In genomic region chr16:56603589-56603988, GRCh38 we compare ENCODE assay signal across 8 cellular contexts. TPM values are rescaled to one million over a fixed set of nuclear protein-coding genes. Genes with fewer than 3 reads are reported as not detected.
DNase-seq lines count a peak whose midpoint lies in the region; ATAC-seq and TF ChIP-seq lines count a peak whose summit lies in the region.

No MANE protein-coding gene starts in this region.

- H3K4me3 ChIP-seq in NB4 (ENCODE audit: low read depth, low read length) (no peak overlapping the region), cardiac fibroblast (replicated peaks in 1 of 2; ENCODE audit: low read depth in 2 of 2, low read length in 2 of 2) (no peak overlapping the region)

- H3K4me1 Mint-ChIP-seq in activated CD4-positive, alpha-beta T cell treated with anti-CD3 and anti-CD28 coated beads for 36 hours: peaks cover 25% of the 10 kb centered on the region

- H3K27ac Mint-ChIP-seq in activated CD4-positive, alpha-beta T cell treated with anti-CD3 and anti-CD28 coated beads for 36 hours: no peak overlapping the region

- intact Hi-C loops in activated CD4-positive, alpha-beta T cell treated with anti-CD3 and anti-CD28 coated beads for 36 hours (cut with DNase I, micrococcal nuclease): loop anchor here in 1 of 2 experiments (1.0 to 10.0 kb wide), 2 partner anchors 99 to 931 kb away; partner anchors contain the start of gene CCDC102A

- TF ChIP-seq POLR2A in NB4 (IDR thresholded peaks at IDR 0.05; ENCODE audit: extremely low read depth, insufficient read length): no peak

- DNase-seq in activated CD4-positive, alpha-beta T cell treated with anti-CD3 and anti-CD28 coated beads for 36 hours: peak; percentile 45
- DNase-seq in activated CD4-positive, alpha-beta T cell treated with anti-CD3 and anti-CD28 coated beads for 1 hour: no peak
- DNase-seq in NB4 (ENCODE audit: low read depth): peak; percentile 64
- DNase-seq in cardiac fibroblast (ENCODE audit: low read depth in 2 of 2): peak; percentile 50 to 56
- peak; percentile 74 for DNase-seq in medulla oblongata (ENCODE audit: extremely low spot score)
- no peak for DNase-seq in NCI-H187 (lab: John Stamatoyannopoulos, UW)

- H3K36me3 Mint-ChIP-seq in activated CD4-positive, alpha-beta T cell treated with anti-CD3 and anti-CD28 coated beads for 36 hours (ENCODE audit: low read depth): no peaks in the 10 kb centered on the region

- H3K9me3 Mint-ChIP-seq in activated CD4-positive, alpha-beta T cell treated with anti-CD3 and anti-CD28 coated beads for 36 hours (ENCODE audit: low read depth): no peaks in the 10 kb centered on the region

- CTCF ChIA-PET in activated CD4-positive, alpha-beta T cell treated with anti-CD3 and anti-CD28 coated beads for 36 hours (lab: Charles Lee): interaction anchor here (0.6 to 5.9 kb wide), 8 partner anchors 12 to 99 kb away, joined by 3 to 28 read pairs (median 4); no protein-coding TSS in a partner anchor

- POLR2A ChIA-PET in activated CD4-positive, alpha-beta T cell treated with anti-CD3 and anti-CD28 coated beads for 36 hours (lab: Charles Lee): interaction anchor here (0.7 kb wide), 1 partner anchor 153 kb away, joined by 4 read pairs; the partner anchor contains the start of genes NUDT21 and OGFOD1

- ATAC-seq in activated CD4-positive, alpha-beta T cell treated with anti-CD3 and anti-CD28 coated beads for 36 hours: no peak
- no peak for ATAC-seq in HG03521 (IDR thresholded peaks at IDR 0.05; ENCODE audit: unreplicated experiment)
- ATAC-seq in HG03139 (IDR thresholded peaks at IDR 0.05; ENCODE audit: unreplicated experiment): no peak

- peaks cover 6% of the 10 kb centered on the region for H3K27me3 Mint-ChIP-seq in activated CD4-positive, alpha-beta T cell treated with anti-CD3 and anti-CD28 coated beads for 36 hours

- TF ChIP-seq CTCF in NB4 (IDR thresholded peaks at IDR 0.05; ENCODE audit: low read depth, low read length) (peak; percentile 32), cardiac fibroblast (IDR thresholded peaks at IDR 0.05; ENCODE audit: low read depth, low read length) (peak; percentile 40)

- no peak overlapping the region for H3K4me3 Mint-ChIP-seq in activated CD4-positive, alpha-beta T cell treated with anti-CD3 and anti-CD28 coated beads for 36 hours

RNA-seq across cellular contexts. Expression of gene MT2A, which starts 4.8 kb away (rescaled TPM):
- total RNA-seq in activated CD4-positive, alpha-beta T cell treated with anti-CD3 and anti-CD28 coated beads for 36 hours: 100 to 1,000 TPM; 114 to 380 TPM

RNA-seq across cellular contexts. Expression of gene MT3, which starts 14.3 kb away (rescaled TPM):
- 10 to 100 TPM; 10.6 to 27.0 TPM for total RNA-seq in activated CD4-positive, alpha-beta T cell treated with anti-CD3 and anti-CD28 coated beads for 36 hours

RNA-seq across cellular contexts. Expression of gene MT1E, which starts 22.0 kb away (rescaled TPM):
- 100 to 1,000 TPM in 1 of 2 experiments, 10 to 100 TPM in 1; 61.1 to 108 TPM for total RNA-seq in activated CD4-positive, alpha-beta T cell treated with anti-CD3 and anti-CD28 coated beads for 36 hours

RNA-seq across cellular contexts. Expression of gene MT1M, which starts 28.9 kb away (rescaled TPM):
- total RNA-seq in activated CD4-positive, alpha-beta T cell treated with anti-CD3 and anti-CD28 coated beads for 36 hours: not detected

RNA-seq across cellular contexts. Expression of gene MT1A, which starts 34.9 kb away (rescaled TPM):
- total RNA-seq in activated CD4-positive, alpha-beta T cell treated with anti-CD3 and anti-CD28 coated beads for 36 hours: 1 to 10 TPM in 1 of 2 experiments, under 1 TPM in 1; 0.74 to 1.1 TPM

Comparison
In these comparisons a context has a peak if more than half of its experiments do, and no peak if none do; other contexts are left out.
1. DNase-seq: peak in activated CD4-positive, alpha-beta T cell treated with anti-CD3 and anti-CD28 coated beads for 36 hours (single experiment), NB4 (single experiment), cardiac fibroblast (2 of 2) and medulla oblongata (single experiment); none in activated CD4-positive, alpha-beta T cell treated with anti-CD3 and anti-CD28 coated beads for 1 hour (single experiment) and NCI-H187 (0 of 2).